ENCODE assay signal across 18 cellular contexts in genomic region chr20:63150911-63151531, GRCh38.
"Had no signal": no experiment of that assay in that cellular context is flagged by ENCODE, and none has a peak within 500 bp of the region (broad histone marks: within the 10 kb centered on the region; RNA-seq: fewer than 3 reads in every experiment).

No MANE protein-coding gene starts in this region.

- H3K27ac ChIP-seq: prostate gland, suprapubic skin had no signal

- H3K36me3 Mint-ChIP-seq: type B pancreatic cell had no signal

- H3K4me1 Mint-ChIP-seq: activated CD4-positive, alpha-beta T cell treated with anti-CD3 and anti-CD28 coated beads, Interleukin-2, amount 10 ng/mL, durations not matched to agents 24 days and 14 days; activated naive CD4-positive, alpha-beta T cell treated with anti-CD3 and anti-CD28 coated beads, Interleukin-2, amount 10 ng/mL, durations not matched to agents 7 days and 5 days; activated T-helper 17 cell treated with anti-CD3 and anti-CD28 coated beads, Interleukin-2, amount 50 U/mL, for 72 hours; naive thymus-derived CD8-positive, alpha-beta T cell had no signal

- H3K27ac Mint-ChIP-seq: activated CD4-positive, alpha-beta T cell treated with anti-CD3 and anti-CD28 coated beads, Interleukin-2, amount 10 ng/mL, durations not matched to agents 24 days and 14 days; activated naive CD4-positive, alpha-beta T cell treated with anti-CD3 and anti-CD28 coated beads, Interleukin-2, amount 10 ng/mL, durations not matched to agents 7 days and 5 days; activated T-helper 17 cell treated with anti-CD3 and anti-CD28 coated beads, Interleukin-2, amount 50 U/mL, for 72 hours; naive thymus-derived CD8-positive, alpha-beta T cell; T-helper 1 cell treated with Interleukin-12 subunit alpha and Interleukin-12 subunit beta and Interleukin-4 antibody, amounts not matched to agents 30 μg/mL and 1 μg/mL, for 36 hours; type B pancreatic cell had no signal

- ATAC-seq: activated T-helper 17 cell treated with anti-CD3 and anti-CD28 coated beads, Interleukin-2, amount 50 U/mL, for 72 hours; naive thymus-derived CD8-positive, alpha-beta T cell; stimulated activated naive CD8-positive, alpha-beta T cell treated with anti-CD3 and anti-CD28 coated beads, Interleukin-15, Interleukin-2, amounts not matched to agents 100 U/mL and 50 U/mL, for 24 hours had no signal

- H3K4me1 ChIP-seq: prostate gland had no signal

- H3K4me3 ChIP-seq: lung, prostate gland, suprapubic skin had no signal

- H3K9me3 ChIP-seq: prostate gland had no signal

- H3K36me3 ChIP-seq: prostate gland, suprapubic skin had no signal

- H3K4me3 Mint-ChIP-seq: activated CD4-positive, alpha-beta T cell treated with anti-CD3 and anti-CD28 coated beads, Interleukin-2, amount 10 ng/mL, durations not matched to agents 24 days and 14 days; activated naive CD4-positive, alpha-beta T cell treated with anti-CD3 and anti-CD28 coated beads, Interleukin-2, amount 10 ng/mL, durations not matched to agents 7 days and 5 days; activated T-helper 17 cell treated with anti-CD3 and anti-CD28 coated beads, Interleukin-2, amount 50 U/mL, for 72 hours; brain; naive thymus-derived CD8-positive, alpha-beta T cell; T-helper 1 cell treated with Interleukin-12 subunit alpha and Interleukin-12 subunit beta and Interleukin-4 antibody, amounts not matched to agents 30 μg/mL and 1 μg/mL, for 36 hours; type B pancreatic cell had no signal

- DNase-seq: activated CD4-positive, alpha-beta T cell treated with anti-CD3 and anti-CD28 coated beads, Interleukin-2, amount 10 ng/mL, durations not matched to agents 24 days and 14 days; activated CD8-positive, alpha-beta memory T cell treated with anti-CD3 and anti-CD28 coated beads for 24 hours; activated naive CD4-positive, alpha-beta T cell treated with anti-CD3 and anti-CD28 coated beads, Interleukin-2, amount 10 ng/mL, durations not matched to agents 7 days and 5 days; cerebellar nuclear complex; dermis blood vessel endothelial cell; hippocampal formation; kidney glomerular epithelial cell; midbrain; naive thymus-derived CD8-positive, alpha-beta T cell; stimulated activated CD4-positive, alpha-beta T cell treated with anti-CD3 and anti-CD28 coated beads, Interleukin-2, amount 100 ng/mL, for 48 hours; stimulated activated naive CD8-positive, alpha-beta T cell treated with anti-CD3 and anti-CD28 coated beads, Interleukin-15, Interleukin-2, amounts not matched to agents 100 U/mL and 50 U/mL, for 24 hours had no signal
